Comparison of ENCODE assay signal across 8 cellular contexts in the genomic region with DNA sequence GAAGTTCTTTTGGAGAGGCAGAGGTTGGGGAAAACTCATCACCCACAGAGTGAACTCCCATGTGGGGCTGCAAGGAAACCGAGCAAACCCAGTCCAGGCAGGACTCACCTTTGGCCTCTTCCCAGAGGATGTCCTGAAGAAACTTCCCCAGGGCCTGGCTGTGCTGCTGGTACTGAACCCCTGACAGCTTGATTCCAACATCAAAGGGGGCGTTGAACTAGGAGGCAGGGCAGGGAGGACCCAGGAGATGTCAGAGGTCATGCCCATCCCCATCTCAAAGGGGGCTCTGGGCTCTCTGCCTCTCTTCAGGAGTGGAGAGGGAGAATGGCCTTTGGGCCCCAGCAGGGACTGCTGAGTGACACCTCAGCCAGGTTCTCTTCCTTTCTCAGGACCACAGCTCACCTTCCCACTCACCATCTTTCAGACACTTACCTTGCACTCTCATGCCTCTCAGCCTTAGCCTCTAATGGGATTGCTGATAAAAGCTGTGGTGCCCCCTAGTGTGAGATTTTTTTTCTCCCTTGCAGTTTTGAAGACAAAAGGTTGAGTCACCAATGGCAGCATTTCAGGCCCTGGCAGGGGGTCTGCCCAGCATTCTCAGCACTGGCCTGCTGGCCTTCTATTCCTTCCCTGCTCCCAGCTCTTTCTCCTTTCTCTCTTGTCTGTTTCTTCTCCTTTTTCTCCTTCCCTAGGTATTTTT. TPM values are rescaled to one million over a fixed set of nuclear protein-coding genes. Genes with fewer than 3 reads are reported as not detected.
DNase-seq lines count a peak whose midpoint lies in the region; ATAC-seq and TF ChIP-seq lines count a peak whose summit lies in the region.

No MANE protein-coding gene starts in this region.

- TF ChIP-seq CTCF in chondrocyte (IDR thresholded peaks at IDR 0.05) (peak; percentile 27), nephron progenitor cell (IDR thresholded peaks at IDR 0.05) (no peak)

- H3K27ac Mint-ChIP-seq in chondrocyte (ENCODE audit: unreplicated experiment) (peak overlapping the region; percentile 73), nephron progenitor cell (peak overlapping the region; percentile 26)

- peak in 1 of 2 donors; percentile 41 for ATAC-seq in activated T-cell treated with anti-CD3 and anti-CD28 coated beads, Interleukin-2, amount 50 U/mL, for 4 hours
- ATAC-seq in Right ventricle myocardium superior (ENCODE audit: poor library complexity) (no peak), GM21786 (IDR thresholded peaks at IDR 0.05; ENCODE audit: unreplicated experiment) (no peak)

- DNase-seq in activated T-cell treated with anti-CD3 and anti-CD28 coated beads, Interleukin-2, amount 50 U/mL, for 4 hours, result peak; percentile 33
- no peak for DNase-seq in activated T-cell treated with anti-CD3 and anti-CD28 coated beads, Interleukin-2, amount 50 U/mL, for 1 hour
- DNase-seq in NCI-H460 (ENCODE audit: extremely low read depth, low read depth), result peak; percentile 55
- DNase-seq in chondrocyte (ENCODE audit: low spot score), result no peak
- DNase-seq in nephron progenitor cell, result no peak
- no peak for DNase-seq in NOMO-1 (lab: John Stamatoyannopoulos, UW; ENCODE audit: unreplicated experiment in 2 of 2)
- DNase-seq in Right ventricle myocardium superior, result no peak

- no peaks in the 10 kb centered on the region for H3K27me3 Mint-ChIP-seq in activated T-cell treated with anti-CD3 and anti-CD28 coated beads, Interleukin-2, amount 50 U/mL, for 4 hours (ENCODE audit: low read depth)
- H3K27me3 Mint-ChIP-seq in chondrocyte (ENCODE audit: low read depth), result no peaks in the 10 kb centered on the region
- peaks cover under 1% of the 10 kb centered on the region for H3K27me3 Mint-ChIP-seq in nephron progenitor cell (ENCODE audit: low read depth, poor library complexity)

- no peak overlapping the region for H3K4me3 Mint-ChIP-seq in activated T-cell treated with anti-CD3 and anti-CD28 coated beads, Interleukin-2, amount 50 U/mL, for 4 hours
- H3K4me3 Mint-ChIP-seq in chondrocyte (ENCODE audit: unreplicated experiment) (no peak overlapping the region), nephron progenitor cell (no peak overlapping the region)

- no peaks in the 10 kb centered on the region for H3K9me3 Mint-ChIP-seq in activated T-cell treated with anti-CD3 and anti-CD28 coated beads, Interleukin-2, amount 50 U/mL, for 4 hours
- no peaks in the 10 kb centered on the region for H3K9me3 Mint-ChIP-seq in chondrocyte (ENCODE audit: low read depth)
- H3K9me3 Mint-ChIP-seq in nephron progenitor cell, result no peaks in the 10 kb centered on the region

- H3K36me3 Mint-ChIP-seq in activated T-cell treated with anti-CD3 and anti-CD28 coated beads, Interleukin-2, amount 50 U/mL, for 4 hours (ENCODE audit: insufficient read depth), result peaks cover 22% of the 10 kb centered on the region
- H3K36me3 Mint-ChIP-seq in chondrocyte (ENCODE audit: low read depth), result peaks cover 7% of the 10 kb centered on the region
- H3K36me3 Mint-ChIP-seq in nephron progenitor cell (ENCODE audit: low read depth), result peaks cover 11% of the 10 kb centered on the region

- peaks cover 38% of the 10 kb centered on the region for H3K4me1 Mint-ChIP-seq in activated T-cell treated with anti-CD3 and anti-CD28 coated beads, Interleukin-2, amount 50 U/mL, for 4 hours (ENCODE audit: low read depth)
- H3K4me1 Mint-ChIP-seq in chondrocyte (ENCODE audit: low read depth), result peaks cover 21% of the 10 kb centered on the region
- H3K4me1 Mint-ChIP-seq in nephron progenitor cell, result peaks cover 41% of the 10 kb centered on the region

- intact Hi-C loops in Right ventricle myocardium superior (cut with DNase I), result no loop called here

RNA-seq across cellular contexts. Expression of a gene that starts 6.0 kb away (rescaled TPM):
- under 1 TPM; 0.45 to 0.96 (median 0.63) TPM for total RNA-seq in activated T-cell treated with anti-CD3 and anti-CD28 coated beads, Interleukin-2, amount 50 U/mL, for 4 hours
- not detected in 2 replicates for total RNA-seq in NCI-H460 (2014; rRNA removed; shearing (Covaris generic))
- 0.72 TPM in 1 of 2 replicates, not detected in the other for polyA plus RNA-seq in NCI-H460 (2014; cell fraction: nucleus; rRNA removed)
- total RNA-seq in chondrocyte (not detected in 3 replicates), Right ventricle myocardium superior (not detected)

RNA-seq across cellular contexts. Expression of a gene that starts 34.2 kb away (rescaled TPM):
- total RNA-seq in activated T-cell treated with anti-CD3 and anti-CD28 coated beads, Interleukin-2, amount 50 U/mL, for 4 hours, result 100 to 1,000 TPM; 143 to 154 (median 153) TPM
- total RNA-seq in NCI-H460 (2014; rRNA removed; shearing (Covaris generic)), result 87.8 and 88.7 TPM in 2 replicates
- polyA plus RNA-seq in NCI-H460 (2014; cell fraction: nucleus; rRNA removed), result 97.2 and 99.2 TPM in 2 replicates
- 197 to 243 TPM (median 198 TPM) in 3 replicates for total RNA-seq in chondrocyte
- 50.2 TPM for total RNA-seq in Right ventricle myocardium superior

RNA-seq across cellular contexts. Expression of a gene that starts 38.5 kb away (rescaled TPM):
- 10 to 100 TPM; 66.5 to 70.2 (median 66.5) TPM for total RNA-seq in activated T-cell treated with anti-CD3 and anti-CD28 coated beads, Interleukin-2, amount 50 U/mL, for 4 hours
- 7.2 and 10.1 TPM in 2 replicates for total RNA-seq in NCI-H460 (2014; rRNA removed; shearing (Covaris generic))
- 8.6 and 8.8 TPM in 2 replicates for polyA plus RNA-seq in NCI-H460 (2014; cell fraction: nucleus; rRNA removed)
- total RNA-seq in chondrocyte, result 29.9 to 41.5 TPM (median 31.8 TPM) in 3 replicates
- total RNA-seq in Right ventricle myocardium superior, result 16.4 TPM

Comparison
In these comparisons a context has a peak if more than half of its experiments do, and no peak if none do; other contexts are left out.
1. DNase-seq: peak in activated T-cell treated with anti-CD3 and anti-CD28 coated beads, Interleukin-2, amount 50 U/mL, for 4 hours (single experiment) and NCI-H460 (single experiment); none in activated T-cell treated with anti-CD3 and anti-CD28 coated beads, Interleukin-2, amount 50 U/mL, for 1 hour (single experiment), chondrocyte (single experiment), nephron progenitor cell (single experiment), NOMO-1 (0 of 2) and Right ventricle myocardium superior (single experiment).